14 cellular contexts compared by ENCODE assay signal in the genomic region with DNA sequence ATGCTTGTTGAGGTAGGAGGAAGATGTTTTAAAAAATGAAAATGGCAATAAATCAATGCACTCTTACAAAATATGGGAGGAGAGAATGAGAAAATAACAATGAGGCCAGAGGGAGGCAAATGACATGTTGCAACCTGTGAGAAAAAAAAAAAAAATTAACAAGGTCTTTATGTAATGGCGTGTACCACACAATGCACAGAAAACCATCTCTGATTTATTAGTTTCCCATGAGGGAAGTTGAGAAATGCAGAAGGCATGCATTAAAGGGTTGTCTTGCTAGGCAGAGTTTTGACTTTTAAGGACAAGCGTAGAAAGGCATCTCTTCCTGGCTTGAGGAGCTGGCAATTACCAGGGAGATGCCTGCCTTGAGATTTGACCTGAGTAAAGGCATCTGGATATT.
"Had no signal": no experiment of that assay in that cellular context is flagged by ENCODE, and none has a peak within 500 bp of the region (broad histone marks: within the 10 kb centered on the region; RNA-seq: fewer than 3 reads in every experiment).

No MANE protein-coding gene starts in this region.

- H3K4me3 ChIP-seq: left ventricle myocardium inferior, transverse colon had no signal

- H3K4me1 ChIP-seq: left ventricle myocardium inferior, transverse colon had no signal

- H3K27ac Mint-ChIP-seq: memory B cell; natural killer cell treated with Interleukin-12 subunit alpha and Interleukin-12 subunit beta and Interleukin-15 and Interleukin-18, amount 100 ng/mL, for 72 hours; stimulated activated memory B cell treated with anti-CD40 and anti-IgM and Interleukin-4, amounts not matched to agents 10 μg/mL and 1 μg/mL and 100 μg/mL, for 72 hours; T-cell had no signal

- H3K36me3 Mint-ChIP-seq: memory B cell; natural killer cell treated with Interleukin-12 subunit alpha and Interleukin-12 subunit beta and Interleukin-15 and Interleukin-18, amount 100 ng/mL, for 72 hours; stimulated activated memory B cell treated with anti-CD40 and anti-IgM and Interleukin-4, amounts not matched to agents 10 μg/mL and 1 μg/mL and 100 μg/mL, for 72 hours had no signal

- H3K4me3 Mint-ChIP-seq: memory B cell; natural killer cell treated with Interleukin-12 subunit alpha and Interleukin-12 subunit beta and Interleukin-15 and Interleukin-18, amount 100 ng/mL, for 72 hours; stimulated activated memory B cell treated with anti-CD40 and anti-IgM and Interleukin-4, amounts not matched to agents 10 μg/mL and 1 μg/mL and 100 μg/mL, for 72 hours; T-cell had no signal

- H3K27me3 ChIP-seq: brain microvascular endothelial cell, transverse colon had no signal

- H3K4me1 Mint-ChIP-seq: memory B cell; stimulated activated memory B cell treated with anti-CD40 and anti-IgM and Interleukin-4, amounts not matched to agents 10 μg/mL and 1 μg/mL and 100 μg/mL, for 72 hours; T-cell had no signal

- DNase-seq: activated naive CD4-positive, alpha-beta T cell; anterior cingulate cortex; brain microvascular endothelial cell; cerebellar nuclear complex; effector memory CD4-positive, alpha-beta T cell; hippocampal formation; left ventricle myocardium inferior; occipital lobe; T-cell; T-helper 9 cell; transverse colon had no signal

- H3K27me3 Mint-ChIP-seq: stimulated activated memory B cell treated with anti-CD40 and anti-IgM and Interleukin-4, amounts not matched to agents 10 μg/mL and 1 μg/mL and 100 μg/mL, for 72 hours; T-cell had no signal

- H3K9me3 Mint-ChIP-seq: memory B cell; stimulated activated memory B cell treated with anti-CD40 and anti-IgM and Interleukin-4, amounts not matched to agents 10 μg/mL and 1 μg/mL and 100 μg/mL, for 72 hours; T-cell had no signal

- H3K27ac ChIP-seq: brain microvascular endothelial cell, left ventricle myocardium inferior, transverse colon had no signal

- H3K9me3 ChIP-seq: left ventricle myocardium inferior, transverse colon had no signal

- H3K36me3 ChIP-seq: brain microvascular endothelial cell, left ventricle myocardium inferior, transverse colon had no signal
